8 cellular contexts compared by ENCODE assay signal in genomic region chr10:80945267-80945880, GRCh38.
DNase-seq lines count a peak whose midpoint lies in the region; ATAC-seq and TF ChIP-seq lines count a peak whose summit lies in the region.

No MANE protein-coding gene starts in this region.

- no peaks in the 10 kb centered on the region for H3K79me2 ChIP-seq in osteoblast (ENCODE audit: insufficient read depth, low read length)

- H3K4me3 ChIP-seq in liver (ENCODE audit: low read depth in 1 of 3, low read length in 3 of 3) (no peak overlapping the region), osteoblast (ENCODE audit: insufficient read depth, low read length) (no peak overlapping the region)

- no peak for DNase-seq in osteoblast (ENCODE audit: insufficient read length, low spot score, missing footprints)
- DNase-seq in activated CD8-positive, alpha-beta memory T cell treated with anti-CD3 and anti-CD28 coated beads, Interleukin-2, amount 50 U/mL, for 4 hours, result no peak
- no peak for DNase-seq in activated CD4-positive, alpha-beta T cell treated with anti-CD3 and anti-CD28 coated beads for 36 hours
- no peak for DNase-seq in hepatic stellate cell (ENCODE audit: low spot score)

- WGBS in liver, result 70% methylated on average over 1 of the region's 1 CpG

- no peaks in the 10 kb centered on the region for H4K20me1 ChIP-seq in osteoblast (ENCODE audit: insufficient read depth, low read length)

- H3K36me3 ChIP-seq in liver (ENCODE audit: control insufficient read depth in 4 of 4, insufficient read depth in 3 of 4, low read depth in 1 of 4, low read length in 3 of 4) (no peaks in the 10 kb centered on the region), osteoblast (ENCODE audit: insufficient read depth, low read length) (no peaks in the 10 kb centered on the region)

- H3K4me1 Mint-ChIP-seq in activated CD4-positive, alpha-beta T cell treated with anti-CD3 and anti-CD28 coated beads for 36 hours, result no peaks in the 10 kb centered on the region

- no peak overlapping the region for H3K4me3 Mint-ChIP-seq in activated CD4-positive, alpha-beta T cell treated with anti-CD3 and anti-CD28 coated beads for 36 hours

- no peak overlapping the region for H3K9ac ChIP-seq in liver (ENCODE audit: low read depth in 1 of 2, low read length in 2 of 2)

- no peak overlapping the region for H2AFZ ChIP-seq in osteoblast (ENCODE audit: low read length)

- POLR2A ChIA-PET in activated CD4-positive, alpha-beta T cell treated with anti-CD3 and anti-CD28 coated beads for 36 hours (lab: Charles Lee), result no interaction called here

- H3K27me3 ChIP-seq in liver (ENCODE audit: control insufficient read depth in 4 of 4, insufficient read depth in 4 of 4, low read length in 3 of 4), result peaks cover 0 to 2% (median 0%) of the 10 kb centered on the region in 4 donors
- H3K27me3 ChIP-seq in osteoblast (ENCODE audit: insufficient read depth, low read length), result no peaks in the 10 kb centered on the region

- H3K27ac Mint-ChIP-seq in activated CD4-positive, alpha-beta T cell treated with anti-CD3 and anti-CD28 coated beads for 36 hours, result no peak overlapping the region

- H3K9me3 ChIP-seq in liver (ENCODE audit: control insufficient read depth in 4 of 4, low read length in 3 of 4) (no peaks in the 10 kb centered on the region), osteoblast (ENCODE audit: low read depth, low read length) (no peaks in the 10 kb centered on the region)

- no peak overlapping the region for H3K4me2 ChIP-seq in osteoblast (ENCODE audit: insufficient read depth, low read length)

- ATAC-seq in GM18498 (IDR thresholded peaks at IDR 0.05; ENCODE audit: unreplicated experiment) (peak; percentile 89), HG02938 (IDR thresholded peaks at IDR 0.05; ENCODE audit: unreplicated experiment) (peak; percentile 75)
- ATAC-seq in activated CD4-positive, alpha-beta T cell treated with anti-CD3 and anti-CD28 coated beads for 36 hours, result no peak

- CTCF ChIA-PET in activated CD4-positive, alpha-beta T cell treated with anti-CD3 and anti-CD28 coated beads for 36 hours (lab: Charles Lee), result interaction anchor here (0.6 to 1.4 kb wide), 3 partner anchors 245 to 432 kb away, joined by 3 to 5 read pairs (median 3); no protein-coding TSS in a partner anchor

- peaks cover 3% of the 10 kb centered on the region for H3K27me3 Mint-ChIP-seq in activated CD4-positive, alpha-beta T cell treated with anti-CD3 and anti-CD28 coated beads for 36 hours

- no peaks in the 10 kb centered on the region for H3K4me1 ChIP-seq in liver (ENCODE audit: control insufficient read depth in 4 of 4, insufficient read depth in 4 of 4, low read length in 3 of 4)
- H3K4me1 ChIP-seq in osteoblast (ENCODE audit: insufficient read depth, low read length), result no peaks in the 10 kb centered on the region

- intact Hi-C loops in activated CD4-positive, alpha-beta T cell treated with anti-CD3 and anti-CD28 coated beads for 36 hours (cut with DNase I, micrococcal nuclease), result loop anchor here in 1 of 2 experiments (5.0 kb wide), 1 partner anchor 897 kb away; no protein-coding TSS in a partner anchor

- TF ChIP-seq CTCF in VCaP (conservative IDR thresholded peaks at IDR 0.05), result peak; percentile 96
- TF ChIP-seq CTCF in liver (IDR thresholded peaks at IDR 0.05; ENCODE audit: low read depth, low read length, missing input control), result peak; percentile 54
- TF ChIP-seq CTCF in osteoblast (IDR thresholded peaks at IDR 0.05; ENCODE audit: extremely low read depth, low read depth, low read length), result no peak

- no peaks in the 10 kb centered on the region for H3K36me3 Mint-ChIP-seq in activated CD4-positive, alpha-beta T cell treated with anti-CD3 and anti-CD28 coated beads for 36 hours (ENCODE audit: low read depth)

- peak overlapping the region; percentile 25; the same call in 1 of the 2 replicates for H3K27ac ChIP-seq in VCaP
- H3K27ac ChIP-seq in liver (ENCODE audit: low read depth in 1 of 2, low read length in 2 of 2), result no peak overlapping the region
- no peak overlapping the region for H3K27ac ChIP-seq in osteoblast (ENCODE audit: low read depth, low read length)

- H3K9me3 Mint-ChIP-seq in activated CD4-positive, alpha-beta T cell treated with anti-CD3 and anti-CD28 coated beads for 36 hours (ENCODE audit: low read depth), result no peaks in the 10 kb centered on the region

- peak; percentile 73 to 74 for TF ChIP-seq RAD21 in liver (IDR thresholded peaks at IDR 0.05)

TF ChIP-seq in liver, 16 proteins besides CTCF, POLR2A, EP300 and RAD21:
- no peak for TF ChIP-seq ATF3 (IDR thresholded peaks at IDR 0.05)
- TF ChIP-seq YY1 (IDR thresholded peaks at IDR 0.05), result no peak
- no peak for TF ChIP-seq EGR1 (IDR thresholded peaks at IDR 0.05; ENCODE audit: low read depth in 2 of 2)
- TF ChIP-seq SP1 (IDR thresholded peaks at IDR 0.05), result no peak
- TF ChIP-seq HNF4G (IDR thresholded peaks at IDR 0.05), result no peak
- no peak for TF ChIP-seq GABPA (IDR thresholded peaks at IDR 0.05 in 1 of 2, conservative IDR thresholded peaks at IDR 0.05 in 1 of 2)
- no peak for TF ChIP-seq FOXA2 (IDR thresholded peaks at IDR 0.05)
- TF ChIP-seq RXRA (IDR thresholded peaks at IDR 0.05), result no peak
- TF ChIP-seq TAF1 (conservative IDR thresholded peaks at IDR 0.05), result no peak
- TF ChIP-seq JUND (IDR thresholded peaks at IDR 0.05), result no peak
- no peak for TF ChIP-seq NR2F2 (IDR thresholded peaks at IDR 0.05)
- TF ChIP-seq MAX (IDR thresholded peaks at IDR 0.05), result no peak
